In genomic region chr20:55605594-55605993, GRCh38 we compare ENCODE assay signal across 27 cellular contexts.
"Had no signal": no experiment of that assay in that cellular context is flagged by ENCODE, and none has a peak within 500 bp of the region (broad histone marks: within the 10 kb centered on the region; RNA-seq: fewer than 3 reads in every experiment).

No MANE protein-coding gene starts in this region.

- ATAC-seq: stimulated activated effector memory CD8-positive, alpha-beta T cell treated with anti-CD3 and anti-CD28 coated beads, Interleukin-12 subunit alpha, Interleukin-12 subunit beta, amount 100 ng/mL, for 72 hours; stimulated activated memory B cell treated with anti-CD40 and anti-IgM and Interleukin-4, amounts not matched to agents 10 μg/mL and 1 μg/mL and 100 μg/mL, for 72 hours; stimulated activated naive B cell treated with anti-CD40 and anti-IgM and Interleukin-4, amounts not matched to agents 10 μg/mL and 1 μg/mL and 100 μg/mL, for 72 hours; stimulated activated naive CD8-positive, alpha-beta T cell treated with anti-CD3 and anti-CD28 coated beads, Interleukin-15, amount 100 ng/mL, for 72 hours; stimulated activated naive CD8-positive, alpha-beta T cell treated with anti-CD3 and anti-CD28 coated beads, Interleukin-15, Interleukin-2, amounts not matched to agents 100 U/mL and 50 U/mL, for 24 hours; upper lobe of right lung had no signal

- H3K27ac ChIP-seq: stomach, suprapubic skin, testis, thoracic aorta, thyroid gland, tibial artery, tibial nerve, transverse colon, upper lobe of left lung, upper lobe of right lung, uterus, vagina had no signal

- FAIRE-seq: urothelium cell line had no signal

- H3K9me3 ChIP-seq: suprapubic skin, testis, thoracic aorta, thyroid gland, tibial artery, tibial nerve, transverse colon, upper lobe of left lung, upper lobe of right lung, uterus, vagina had no signal

- H3K4me3 ChIP-seq: stomach, suprapubic skin, testis, thoracic aorta, thyroid gland, tibial artery, tibial nerve, transverse colon, upper lobe of left lung, upper lobe of right lung, uterus, vagina had no signal

- H3K36me3 ChIP-seq: stomach, suprapubic skin, thoracic aorta, thyroid gland, tibial artery, tibial nerve, transverse colon, upper lobe of left lung, upper lobe of right lung, uterus, vagina had no signal

- H3K27me3 ChIP-seq: stomach, suprapubic skin, testis, thyroid gland, tibial artery, tibial nerve, transverse colon, upper lobe of left lung, upper lobe of right lung, uterus, vagina had no signal

- H3K4me1 ChIP-seq: stomach, suprapubic skin, testis, thyroid gland, tibial artery, tibial nerve, transverse colon, upper lobe of left lung, upper lobe of right lung, uterus, vagina had no signal

- DNase-seq: stimulated activated CD4-positive, alpha-beta T cell treated with anti-CD3 and anti-CD28 coated beads, Interleukin-2, amount 100 ng/mL, for 48 hours; stimulated activated CD4-positive, alpha-beta T cell treated with anti-CD3 and anti-CD28 coated beads, Interleukin-4, amount 100 ng/mL, for 1 hour; stimulated activated CD4-positive, alpha-beta T cell treated with anti-CD3 and anti-CD28 coated beads, Interleukin-4, amount 100 ng/mL, for 24 hours; stimulated activated CD4-positive, alpha-beta T cell treated with anti-CD3 and anti-CD28 coated beads, Interleukin-4, amount 100 ng/mL, for 4 hours; stimulated activated CD8-positive, alpha-beta memory T cell treated with anti-CD3 and anti-CD28 coated beads, Interleukin-4, amount 100 ng/mL, for 48 hours; stimulated activated naive B cell treated with anti-CD40 and anti-IgM and Interleukin-4, amounts not matched to agents 10 μg/mL and 1 μg/mL and 100 μg/mL, for 72 hours; stimulated activated naive CD4-positive, alpha-beta T cell; stimulated activated naive CD4-positive, alpha-beta T cell treated with Interleukin-2 at 50 U/mL for 16 hours; stimulated activated naive CD8-positive, alpha-beta T cell treated with anti-CD3 and anti-CD28 coated beads, Interleukin-15, amount 100 ng/mL, for 72 hours; stimulated activated naive CD8-positive, alpha-beta T cell treated with anti-CD3 and anti-CD28 coated beads, Interleukin-15, Interleukin-2, amounts not matched to agents 100 U/mL and 50 U/mL, for 24 hours; stomach; substantia nigra; testis; thyroid gland; tibial artery; transverse colon; trophoblast cell; upper lobe of left lung; upper lobe of right lung; uterus had no signal
